Comparison of ENCODE assay signal across 8 cellular contexts in the genomic region with DNA sequence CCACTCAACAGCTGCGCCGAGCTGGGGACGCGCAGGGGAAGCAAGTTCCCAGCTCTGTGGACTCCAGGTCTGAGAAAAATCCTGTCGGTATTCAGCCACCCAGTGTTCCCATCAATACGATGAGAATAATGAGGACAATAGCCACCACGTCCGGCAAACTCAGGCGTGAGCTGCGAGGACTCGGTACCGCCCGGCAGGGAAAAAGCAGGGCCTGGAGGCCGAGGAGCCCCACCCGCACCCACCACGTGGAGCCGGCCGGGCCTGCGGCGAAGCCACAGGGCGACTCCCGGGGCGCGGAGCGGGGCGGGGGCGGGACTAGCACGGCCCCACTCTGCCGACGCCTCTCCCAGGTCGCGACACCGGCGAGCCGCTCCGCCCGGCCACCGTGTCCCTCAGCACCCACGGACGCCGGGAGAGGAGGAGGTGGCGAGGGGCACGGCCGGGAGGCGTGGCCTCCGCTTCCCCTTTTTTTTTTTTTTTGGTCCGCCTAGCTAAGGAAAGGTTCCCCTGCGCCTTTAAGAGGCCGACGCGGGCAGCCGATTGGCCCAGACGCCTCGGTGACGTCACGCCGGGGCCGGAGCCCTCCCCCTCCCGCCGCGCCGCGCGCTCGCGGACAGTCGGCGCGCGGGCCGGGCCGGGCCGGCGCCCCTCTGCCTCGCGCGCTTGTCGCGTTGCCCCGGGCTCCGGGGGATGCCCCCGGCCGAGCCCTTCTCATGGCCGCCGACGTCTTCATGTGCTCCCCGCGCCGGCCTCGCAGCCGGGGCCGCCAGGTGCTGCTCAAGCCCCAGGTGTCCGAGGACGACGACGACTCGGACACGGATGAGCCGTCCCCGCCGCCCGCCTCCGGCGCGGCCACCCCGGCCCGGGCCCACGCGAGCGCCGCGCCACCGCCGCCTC. TPM values are rescaled to one million over a fixed set of nuclear protein-coding genes. Genes with fewer than 3 reads are reported as not detected.
DNase-seq lines count a peak whose midpoint lies in the region; TF ChIP-seq lines count a peak whose summit lies in the region.

Gene MLXIP, plus strand, starts transcription at position 616 of the 897 bp plus-strand sequence. Its CDS starts 98 bp downstream, at position 714.

- peak within 1 kb of the TSS; percentile 96 for H3K4me2 ChIP-seq in neural progenitor cell

- H3K27me3 ChIP-seq in H7 (ENCODE audit: control insufficient read depth, insufficient read depth, low read length), result peaks cover 9% of the 10 kb centered on the region; the same call in 1 of the 2 replicates
- H3K27me3 ChIP-seq in MG63, result no peaks in the 10 kb centered on the region
- H3K27me3 ChIP-seq in neural progenitor cell, result peaks cover 97% of the 10 kb centered on the region
- no peaks in the 10 kb centered on the region for H3K27me3 ChIP-seq in subcutaneous abdominal adipose tissue (ENCODE audit: control insufficient read depth in 5 of 5, insufficient read depth in 4 of 5, low read length in 5 of 5)

- H3K27ac Mint-ChIP-seq in neural progenitor cell, result peak within 1 kb of the TSS; percentile 54

- peak within 1 kb of the TSS; percentile 93 for H3K4me3 Mint-ChIP-seq in neural progenitor cell

- H3K4me1 Mint-ChIP-seq in neural progenitor cell, result peaks cover 28% of the 10 kb centered on the region

- peaks cover 19% of the 10 kb centered on the region for H4K20me1 ChIP-seq in neural progenitor cell (ENCODE audit: low read depth)

- peaks cover 5% of the 10 kb centered on the region for H3K36me3 Mint-ChIP-seq in neural progenitor cell

- no peak within 1 kb of the TSS for H3K9ac ChIP-seq in neural progenitor cell
- peak within 1 kb of the TSS; percentile 74 to 94 (median 89) for H3K9ac ChIP-seq in subcutaneous abdominal adipose tissue (ENCODE audit: low read length in 5 of 5)

- H3K27ac ChIP-seq in neural progenitor cell, result no peak within 1 kb of the TSS
- peak within 1 kb of the TSS; percentile 86 for H3K27ac ChIP-seq in subcutaneous abdominal adipose tissue (ENCODE audit: low read depth, low read length)

- H3K9me3 ChIP-seq in MG63 (no peaks in the 10 kb centered on the region), neural progenitor cell (ENCODE audit: low read depth) (no peaks in the 10 kb centered on the region), subcutaneous abdominal adipose tissue (ENCODE audit: control insufficient read depth in 5 of 5, low read length in 5 of 5) (no peaks in the 10 kb centered on the region)

- no peaks in the 10 kb centered on the region for H3F3A ChIP-seq in neural progenitor cell (ENCODE audit: low read depth)

- peak within 1 kb of the TSS; percentile 59 for H3K4me3 ChIP-seq in H7 (ENCODE audit: insufficient read depth, low read depth, low read length)
- peak within 1 kb of the TSS; percentile 81 for H3K4me3 ChIP-seq in MG63
- peak within 1 kb of the TSS; percentile 87 for H3K4me3 ChIP-seq in fibroblast of villous mesenchyme (ENCODE audit: low read depth, low read length)
- peak within 1 kb of the TSS; percentile 56 for H3K4me3 ChIP-seq in neural progenitor cell
- peak within 1 kb of the TSS; percentile 85 to 91 (median 91) for H3K4me3 ChIP-seq in subcutaneous abdominal adipose tissue (ENCODE audit: low read depth in 1 of 5, low read length in 5 of 5)

- H3K27me3 Mint-ChIP-seq in neural progenitor cell (ENCODE audit: insufficient read depth, low read depth), result peaks cover 9% of the 10 kb centered on the region

- H3K36me3 ChIP-seq in H7 (replicated peaks; ENCODE audit: control insufficient read depth, insufficient read depth, low read length), result no peaks in the 10 kb centered on the region
- peaks cover 9% of the 10 kb centered on the region for H3K36me3 ChIP-seq in MG63
- H3K36me3 ChIP-seq in neural progenitor cell, result no peaks in the 10 kb centered on the region
- no peaks in the 10 kb centered on the region for H3K36me3 ChIP-seq in subcutaneous abdominal adipose tissue (ENCODE audit: control insufficient read depth in 5 of 5, insufficient read depth in 5 of 5, low read length in 5 of 5)

- H3K4me1 ChIP-seq in neural progenitor cell, result peaks cover 9% of the 10 kb centered on the region
- peaks cover 8 to 57% (median 48%) of the 10 kb centered on the region in 5 donors for H3K4me1 ChIP-seq in subcutaneous abdominal adipose tissue (ENCODE audit: control insufficient read depth in 5 of 5, insufficient read depth in 5 of 5, low read length in 5 of 5)

- peak within 1 kb of the TSS; percentile 80 for H2AFZ ChIP-seq in neural progenitor cell (replicated peaks)

- TF ChIP-seq CTCF in fibroblast of villous mesenchyme (IDR thresholded peaks at IDR 0.05; ENCODE audit: insufficient read depth, low read depth, low read length) (no peak), neural progenitor cell (IDR thresholded peaks at IDR 0.05) (no peak)

- peak; percentile 95 for DNase-seq in ELF-1 (ENCODE audit: low read depth, low spot score)
- peak; percentile 99 for DNase-seq in H7
- DNase-seq in MG63, result peak; percentile 90
- peak; percentile 51 for DNase-seq in SIG-M5 (lab: John Stamatoyannopoulos, UW)
- peak; percentile 84 for DNase-seq in activated gamma-delta T cell (lab: John Stamatoyannopoulos, UW)
- peak; percentile 96 for DNase-seq in fibroblast of villous mesenchyme (ENCODE audit: low read depth)
- DNase-seq in neural progenitor cell (ENCODE audit: low spot score), result peak; percentile 97

- H3K79me2 ChIP-seq in neural progenitor cell (ENCODE audit: low read depth), result no peaks in the 10 kb centered on the region

- no peaks in the 10 kb centered on the region for H3K9me3 Mint-ChIP-seq in neural progenitor cell

RNA-seq across cellular contexts. Expression of gene MLXIP, which starts in this region (rescaled TPM):
- total RNA-seq in H7 (2014; rRNA removed; shearing (Covaris generic)), result 29.7 and 49.8 TPM in 2 replicates
- 3.5 and 4.0 TPM in 2 replicates for total RNA-seq in MG63 (2014; rRNA removed; shearing (Covaris generic); ENCODE audit: low replicate concordance)
- 16.4 and 18.4 TPM in 2 replicates for total RNA-seq in fibroblast of villous mesenchyme
- 1.9 and 4.3 TPM in 2 replicates for total RNA-seq in neural progenitor cell (ENCODE audit: low replicate concordance)
